ENCODE assay signal across 8 cellular contexts in genomic region chr19:531009-531752, GRCh38. TPM values are rescaled to one million over a fixed set of nuclear protein-coding genes. Genes with fewer than 3 reads are reported as not detected.
DNase-seq lines count a peak whose midpoint lies in the region; TF ChIP-seq lines count a peak whose summit lies in the region.

No MANE protein-coding gene starts in this region.

- H3K9me3 ChIP-seq in adrenal gland (replicated peaks in 1 of 3) (no peaks in the 10 kb centered on the region), left ventricle myocardium inferior (replicated peaks) (no peaks in the 10 kb centered on the region), prostate gland (no peaks in the 10 kb centered on the region)

- H3K4me3 ChIP-seq in GM06990 (replicated peaks; ENCODE audit: low read depth, low read length) (peak overlapping the region; percentile 82), adrenal gland (peak overlapping the region; percentile 16 to 100 (median 83)), left ventricle myocardium inferior (peak overlapping the region; percentile 100), prostate gland (peak overlapping the region; percentile 82 to 98)

- H3K4me1 ChIP-seq in adrenal gland (replicated peaks in 1 of 2), result peaks cover 13 to 14% of the 10 kb centered on the region in 2 donors
- H3K4me1 ChIP-seq in left ventricle myocardium inferior, result peaks cover 54% of the 10 kb centered on the region
- peaks cover 9% of the 10 kb centered on the region for H3K4me1 ChIP-seq in prostate gland (replicated peaks)

- WGBS in adrenal gland, 4 donors, result 0% methylated on average over 6 to 102 of the region's 103 CpGs
- WGBS in prostate gland, result under 1% methylated on average over 54 of the region's 103 CpGs

- H3K36me3 ChIP-seq in GM06990 (ENCODE audit: control insufficient read depth, insufficient read depth, low read length) (no peaks in the 10 kb centered on the region; the same call in none of the 2 replicates), adrenal gland (replicated peaks in 1 of 2) (peaks cover 0 to 12% of the 10 kb centered on the region in 2 donors), left ventricle myocardium inferior (peaks cover 9% of the 10 kb centered on the region), prostate gland (peaks cover under 1 to 1% of the 10 kb centered on the region in 2 donors)

- peak overlapping the region; percentile 79 to 97 (median 87) for H3K27ac ChIP-seq in adrenal gland
- H3K27ac ChIP-seq in left ventricle myocardium inferior (replicated peaks), result peak overlapping the region; percentile 99
- H3K27ac ChIP-seq in prostate gland, result peak overlapping the region; percentile 91 to 96

- intact Hi-C loops in adrenal gland (cut with DNase I) (loop anchor here in 1 of 2 donors (5.0 kb wide), 1 partner anchor 36 kb away; no protein-coding TSS in a partner anchor), left ventricle myocardium inferior (cut with micrococcal nuclease) (no loop called here), prostate gland (cut with DNase I) (loop anchor here (5.0 kb wide), 1 partner anchor 41 kb away; the partner anchor contains the start of gene BSG)

- POLR2A ChIA-PET in HEK293T (lab: Yijun Ruan, JAX), result interaction anchor here (0.6 to 3.1 kb wide), 17 partner anchors 10 to 132 kb away, joined by 3 to 24 read pairs (median 5); partner anchors contain the start of genes BSG, RNF126 and TPGS1

- CTCF ChIA-PET in HEK293T (lab: Yijun Ruan, JAX), result interaction anchor here (0.8 to 3.3 kb wide), 3 partner anchors 21 to 25 kb away, joined by 3 to 26 read pairs (median 11); no protein-coding TSS in a partner anchor

- TF ChIP-seq CTCF in GM06990 (IDR thresholded peaks at IDR 0.05; ENCODE audit: insufficient read depth, low read length, poor library complexity, severe bottlenecking) (no peak), adrenal gland (IDR thresholded peaks at IDR 0.05) (peak in 1 of 6 experiments; percentile 26), left ventricle myocardium inferior (IDR thresholded peaks at IDR 0.05; ENCODE audit: borderline replicate concordance) (no peak), prostate gland (IDR thresholded peaks at IDR 0.05) (peak in 2 of 4 experiments; percentile 28 to 37)

- H3K27me3 ChIP-seq in GM06990 (replicated peaks; ENCODE audit: control insufficient read depth, insufficient read depth, low read length), result no peaks in the 10 kb centered on the region
- no peaks in the 10 kb centered on the region for H3K27me3 ChIP-seq in adrenal gland
- H3K27me3 ChIP-seq in left ventricle myocardium inferior (ENCODE audit: low read depth), result peaks cover 23% of the 10 kb centered on the region
- no peaks in the 10 kb centered on the region for H3K27me3 ChIP-seq in prostate gland (replicated peaks; ENCODE audit: insufficient read depth)

- no peak for TF ChIP-seq POLR2A in adrenal gland (IDR thresholded peaks at IDR 0.05)
- TF ChIP-seq POLR2A in prostate gland (IDR thresholded peaks at IDR 0.05), result peak; percentile 57

- peak; percentile 89 for DNase-seq in GM06990 (ENCODE audit: extremely low read depth, insufficient read length)
- DNase-seq in HEK293T (ENCODE audit: extremely low spot score), result peak; percentile 99
- peak; percentile 91 for DNase-seq in NAMALWA (ENCODE audit: low spot score)
- DNase-seq in T follicular helper cell (ENCODE audit: low read depth), result peak; percentile 83
- DNase-seq in adrenal gland, result peak; percentile 78 to 91 (median 84)
- peak; percentile 84 for DNase-seq in left ventricle myocardium inferior
- peak; percentile 70 for DNase-seq in prostate gland (ENCODE audit: low spot score)
- peak; percentile 83 for DNase-seq in ureter (ENCODE audit: low spot score)

TF ChIP-seq in HEK293T, 16 proteins besides CTCF, POLR2A, EP300 and RAD21:
- TF ChIP-seq L3MBTL2 (conservative IDR thresholded peaks at IDR 0.05) (peak; percentile 63), FOXM1 (IDR thresholded peaks at IDR 0.05; ENCODE audit: borderline replicate concordance) (no peak), LEF1 (IDR thresholded peaks at IDR 0.05; ENCODE audit: borderline replicate concordance) (0 out of 2 replicates have a peak, but pooled peaks have one; percentile 54), CTBP1 (IDR thresholded peaks at IDR 0.05; ENCODE audit: borderline replicate concordance) (no peak)
TF ChIP-seq in HEK293T: peak in this region for 2.

RNA-seq across cellular contexts. Expression of gene CDC34, which starts 0.4 kb away (rescaled TPM):
- total RNA-seq in adrenal gland (10 to 100 TPM; 42.4 to 74.6 (median 59.6) TPM), left ventricle myocardium inferior (96.5 TPM), prostate gland (100 to 1,000 TPM in 1 of 2 donors, 10 to 100 TPM in 1; 93.4 to 159 TPM), ureter (30.8 TPM)
- 100 to 1,000 TPM in 2 of 3 donors, 10 to 100 TPM in 1; 22.2 to 151 (median 124) TPM for polyA plus RNA-seq in adrenal gland

RNA-seq across cellular contexts. Expression of gene GZMM, which starts 12.7 kb away (rescaled TPM):
- total RNA-seq in adrenal gland, result 1 to 10 TPM in 2 of 8 donors, under 1 TPM in 4, not detected in 2; 0.35 to 2.4 (median 0.80) TPM
- polyA plus RNA-seq in adrenal gland, result 1 to 10 TPM in 2 of 3 donors, not detected in 1; 1.3 to 1.9 TPM
- not detected for total RNA-seq in left ventricle myocardium inferior
- under 1 TPM in 1 of 2 donors, not detected in 1; 0.68 TPM for total RNA-seq in prostate gland
- total RNA-seq in ureter, result 0.83 TPM

RNA-seq across cellular contexts. Expression of gene TPGS1, which starts 23.9 kb away (rescaled TPM):
- total RNA-seq in adrenal gland (100 to 1,000 TPM in 2 of 8 donors, 10 to 100 TPM in 6; 19.6 to 123 (median 44.7) TPM), left ventricle myocardium inferior (11.2 TPM), prostate gland (10 to 100 TPM; 90.0 to 94.9 TPM), ureter (11.2 TPM)
- 10 to 100 TPM in 2 of 3 donors, under 1 TPM in 1; 0.07 to 43.6 (median 33.5) TPM for polyA plus RNA-seq in adrenal gland

RNA-seq across cellular contexts. Expression of gene MADCAM1, which starts 34.9 kb away (rescaled TPM):
- 1 to 10 TPM in 1 of 8 donors, under 1 TPM in 6, not detected in 1; 0.14 to 1.1 (median 0.43) TPM for total RNA-seq in adrenal gland
- polyA plus RNA-seq in adrenal gland, result 1 to 10 TPM in 2 of 3 donors, not detected in 1; 2.2 to 4.8 TPM
- 0.22 TPM for total RNA-seq in left ventricle myocardium inferior
- under 1 TPM; 0.80 to 0.91 TPM for total RNA-seq in prostate gland
- 0.49 TPM for total RNA-seq in ureter

RNA-seq across cellular contexts. Expression of gene BSG, which starts 41.2 kb away (rescaled TPM):
- 1,000 to 10,000 TPM in 1 of 8 donors, 100 to 1,000 TPM in 7; 705 to 1,372 (median 832) TPM for total RNA-seq in adrenal gland
- polyA plus RNA-seq in adrenal gland, result 1,000 to 10,000 TPM in 2 of 3 donors, 100 to 1,000 TPM in 1; 481 to 2,214 (median 1,591) TPM
- 1,533 TPM for total RNA-seq in left ventricle myocardium inferior
- 1,000 to 10,000 TPM in 1 of 2 donors, 100 to 1,000 TPM in 1; 557 to 1,261 TPM for total RNA-seq in prostate gland
- 273 TPM for total RNA-seq in ureter

Comparison
In these comparisons a context has a peak if more than half of its experiments do, and no peak if none do; other contexts are left out.
1. Peak in every context shown above with its lines: DNase-seq, H3K4me3 ChIP-seq and H3K27ac ChIP-seq.